8 cellular contexts compared by ENCODE assay signal in the genomic region with DNA sequence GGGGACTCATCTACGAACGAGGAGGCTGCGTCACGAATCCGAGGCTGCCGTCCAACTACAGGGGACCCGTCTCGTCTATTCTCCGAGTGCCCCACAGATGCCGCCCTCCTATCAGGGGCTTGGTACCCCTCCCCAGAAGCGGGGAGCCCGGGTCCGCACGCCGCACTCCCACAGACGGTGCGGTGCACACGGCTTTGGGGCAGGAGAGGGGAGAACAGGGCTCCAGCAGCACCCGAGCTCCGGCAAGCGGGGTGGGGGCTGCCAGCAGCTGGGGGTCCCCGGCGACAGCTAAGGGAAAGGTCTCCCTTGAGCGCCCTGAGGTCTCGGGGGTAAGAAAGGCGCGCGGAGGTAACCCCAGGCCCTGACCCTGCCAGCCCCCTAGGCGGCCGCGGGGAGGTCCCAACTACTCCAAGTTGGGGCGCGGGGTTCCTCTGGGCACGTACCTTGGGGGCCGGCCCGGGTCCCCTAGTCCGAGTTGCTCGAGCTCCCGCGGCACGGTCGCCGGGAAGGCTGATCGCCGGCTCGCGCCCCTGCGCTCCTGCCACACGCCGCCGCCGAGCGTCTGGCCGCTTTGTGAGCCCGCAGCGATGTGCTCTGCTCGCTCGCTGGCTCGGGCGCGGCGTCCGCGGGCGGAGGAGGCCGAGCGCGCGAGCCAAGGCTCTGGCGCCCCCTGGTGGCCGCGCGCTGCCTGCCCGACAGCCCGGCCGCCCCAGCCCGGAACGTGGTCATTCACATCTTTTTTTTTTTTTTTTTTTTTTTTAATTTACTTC. TPM values are rescaled to one million over a fixed set of nuclear protein-coding genes. Genes with fewer than 3 reads are reported as not detected.
A peak's percentile ranks its signal among the peaks of the same experiment; 100 is the strongest.
DNase-seq lines count a peak whose midpoint lies in the region; ATAC-seq and TF ChIP-seq lines count a peak whose summit lies in the region.

A gene (minus strand): TSS at position 591 of the 770 bp plus-strand sequence.

- H3K36me3 ChIP-seq in OCI-LY7 (ENCODE audit: insufficient read depth, low read length) = no peaks in the 10 kb centered on the region
- H3K36me3 ChIP-seq in neural cell (ENCODE audit: insufficient read depth, low read length) = no peaks in the 10 kb centered on the region
- H3K36me3 ChIP-seq in subcutaneous abdominal adipose tissue (ENCODE audit: control insufficient read depth in 5 of 5, insufficient read depth in 5 of 5, low read length in 5 of 5) = no peaks in the 10 kb centered on the region

- no peak within 1 kb of the TSS for H3K4me3 ChIP-seq in OCI-LY7 (ENCODE audit: low read depth, low read length, poor library complexity, severe bottlenecking)
- H3K4me3 ChIP-seq in fibroblast of villous mesenchyme (ENCODE audit: low read depth, low read length) = peak within 1 kb of the TSS; percentile 60
- peak within 1 kb of the TSS; percentile 91 for H3K4me3 ChIP-seq in neural cell (ENCODE audit: low read length)
- H3K4me3 ChIP-seq in subcutaneous abdominal adipose tissue (ENCODE audit: low read depth in 1 of 5, low read length in 5 of 5) = peak within 1 kb of the TSS in 4 of 5 donors; percentile 52 to 68 (median 60)

- H4K20me1 ChIP-seq in OCI-LY7 (ENCODE audit: insufficient read depth, low read length) = no peaks in the 10 kb centered on the region
- H4K20me1 ChIP-seq in neural cell (ENCODE audit: insufficient read depth) = no peaks in the 10 kb centered on the region

- POLR2A ChIA-PET in OCI-LY7 (lab: Charles Lee) = no interaction called here

- no TSS peak for BruUV-seq in OCI-LY7 (replicated peaks; lab: Mats Ljungman, UMichigan)

- H3K9me3 ChIP-seq in OCI-LY7 (ENCODE audit: low read length) (no peaks in the 10 kb centered on the region), neural cell (ENCODE audit: low read length) (no peaks in the 10 kb centered on the region), subcutaneous abdominal adipose tissue (ENCODE audit: control insufficient read depth in 5 of 5, low read length in 5 of 5) (no peaks in the 10 kb centered on the region)

- TF ChIP-seq RAD21 in neural cell (conservative IDR thresholded peaks at IDR 0.05) = peak; percentile 95

- intact Hi-C loops in OCI-LY7 (cut with micrococcal nuclease; ENCODE audit: unreplicated experiment) = no loop called here

- no peaks in the 10 kb centered on the region for H3K9me3 Mint-ChIP-seq in activated T-helper 17 cell treated with anti-CD3 and anti-CD28 coated beads, Interleukin-2, amount 50 U/mL, for 72 hours

- TF ChIP-seq EP300 in neural cell (conservative IDR thresholded peaks at IDR 0.05; ENCODE audit: poor library complexity, severe bottlenecking) = no peak

- no peaks in the 10 kb centered on the region for H3K9me2 ChIP-seq in OCI-LY7 (ENCODE audit: insufficient read depth, low read length)
- no peaks in the 10 kb centered on the region for H3K9me2 ChIP-seq in neural cell (ENCODE audit: insufficient read depth, low read length)

- CTCF ChIA-PET in OCI-LY7 (lab: Charles Lee; ENCODE audit: unreplicated experiment) = no interaction called here

- H3K4me3 Mint-ChIP-seq in activated T-helper 17 cell treated with anti-CD3 and anti-CD28 coated beads, Interleukin-2, amount 50 U/mL, for 72 hours = no peak within 1 kb of the TSS

- H3K4me1 Mint-ChIP-seq in activated T-helper 17 cell treated with anti-CD3 and anti-CD28 coated beads, Interleukin-2, amount 50 U/mL, for 72 hours = no peaks in the 10 kb centered on the region

- H3K27ac ChIP-seq in OCI-LY7 (ENCODE audit: low read depth, low read length, poor library complexity, severe bottlenecking) = no peak within 1 kb of the TSS
- H3K27ac ChIP-seq in neural cell (ENCODE audit: low read length) = no peak within 1 kb of the TSS
- no peak within 1 kb of the TSS for H3K27ac ChIP-seq in subcutaneous abdominal adipose tissue (ENCODE audit: low read depth, low read length)

- H3K4me1 ChIP-seq in OCI-LY7 (ENCODE audit: insufficient read depth, low read length, poor library complexity, severe bottlenecking) (no peaks in the 10 kb centered on the region), subcutaneous abdominal adipose tissue (ENCODE audit: control insufficient read depth in 5 of 5, insufficient read depth in 5 of 5, low read length in 5 of 5) (peaks cover 0 to 14% (median 10%) of the 10 kb centered on the region in 5 donors)

- no peak within 1 kb of the TSS for H3K4me2 ChIP-seq in OCI-LY7 (ENCODE audit: low read length)
- H3K4me2 ChIP-seq in neural cell (ENCODE audit: low read length) = peak within 1 kb of the TSS; percentile 59

- H3K79me2 ChIP-seq in OCI-LY7 (ENCODE audit: insufficient read depth, low read depth, low read length) = no peaks in the 10 kb centered on the region
- H3K79me2 ChIP-seq in neural cell (replicated peaks; ENCODE audit: insufficient read depth, low read length) = peaks cover 28% of the 10 kb centered on the region

- no peak within 1 kb of the TSS for H3K27ac Mint-ChIP-seq in activated T-helper 17 cell treated with anti-CD3 and anti-CD28 coated beads, Interleukin-2, amount 50 U/mL, for 72 hours

- H2AFZ ChIP-seq in OCI-LY7 (ENCODE audit: low read length) (no peak within 1 kb of the TSS), neural cell (ENCODE audit: low read depth, low read length) (peak within 1 kb of the TSS; percentile 56)

- ATAC-seq in GM19438 (IDR thresholded peaks at IDR 0.05; ENCODE audit: low read depth, unreplicated experiment) (peak; percentile 92), HG03521 (IDR thresholded peaks at IDR 0.05; ENCODE audit: unreplicated experiment) (peak; percentile 90)
- peak; percentile 91 for ATAC-seq in activated T-helper 17 cell treated with anti-CD3 and anti-CD28 coated beads, Interleukin-2, amount 50 U/mL, for 72 hours (replicated peaks)

- peak within 1 kb of the TSS; percentile 70 for H3K9ac ChIP-seq in neural cell (ENCODE audit: low read length)
- peak within 1 kb of the TSS in 1 of 5 donors; percentile 47 for H3K9ac ChIP-seq in subcutaneous abdominal adipose tissue (ENCODE audit: low read length in 5 of 5)

- DNase-seq in CMK (ENCODE audit: low read depth) (peak; percentile 20), OCI-LY7 (ENCODE audit: low spot score) (peak; percentile 1), fibroblast of villous mesenchyme (ENCODE audit: low read depth) (peak; percentile 67)

- TF ChIP-seq CTCF in OCI-LY7 (conservative IDR thresholded peaks at IDR 0.05; ENCODE audit: low read length) = peak; percentile 25; the same call in 1 of the 2 replicates
- TF ChIP-seq CTCF in fibroblast of villous mesenchyme (IDR thresholded peaks at IDR 0.05; ENCODE audit: insufficient read depth, low read depth, low read length) = peak; percentile 51
- TF ChIP-seq CTCF in neural cell (IDR thresholded peaks at IDR 0.05; ENCODE audit: poor library complexity, severe bottlenecking) = peak; percentile 83

- peaks cover 22% of the 10 kb centered on the region for H3K27me3 Mint-ChIP-seq in activated T-helper 17 cell treated with anti-CD3 and anti-CD28 coated beads, Interleukin-2, amount 50 U/mL, for 72 hours

- H3K27me3 ChIP-seq in neural cell (ENCODE audit: insufficient read depth, low read depth, low read length) = peaks cover 7% of the 10 kb centered on the region
- peaks cover 10 to 21% (median 12%) of the 10 kb centered on the region in 5 donors for H3K27me3 ChIP-seq in subcutaneous abdominal adipose tissue (ENCODE audit: control insufficient read depth in 5 of 5, insufficient read depth in 4 of 5, low read length in 5 of 5)

- H3K36me3 Mint-ChIP-seq in activated T-helper 17 cell treated with anti-CD3 and anti-CD28 coated beads, Interleukin-2, amount 50 U/mL, for 72 hours (ENCODE audit: low read depth) = no peaks in the 10 kb centered on the region

- no peaks in the 10 kb centered on the region for H3F3A ChIP-seq in neural cell (ENCODE audit: insufficient read depth, low read length, poor library complexity, severe bottlenecking)

TF ChIP-seq in neural cell, 6 proteins besides CTCF, POLR2A, EP300 and RAD21:
- peak; percentile 45 for TF ChIP-seq MXI1 (conservative IDR thresholded peaks at IDR 0.05; ENCODE audit: poor library complexity, severe bottlenecking)
- no peak for TF ChIP-seq EZH2 (IDR thresholded peaks at IDR 0.05; ENCODE audit: borderline replicate concordance, insufficient read depth, low read length, poor library complexity, severe bottlenecking)
- TF ChIP-seq, protein P1, sequence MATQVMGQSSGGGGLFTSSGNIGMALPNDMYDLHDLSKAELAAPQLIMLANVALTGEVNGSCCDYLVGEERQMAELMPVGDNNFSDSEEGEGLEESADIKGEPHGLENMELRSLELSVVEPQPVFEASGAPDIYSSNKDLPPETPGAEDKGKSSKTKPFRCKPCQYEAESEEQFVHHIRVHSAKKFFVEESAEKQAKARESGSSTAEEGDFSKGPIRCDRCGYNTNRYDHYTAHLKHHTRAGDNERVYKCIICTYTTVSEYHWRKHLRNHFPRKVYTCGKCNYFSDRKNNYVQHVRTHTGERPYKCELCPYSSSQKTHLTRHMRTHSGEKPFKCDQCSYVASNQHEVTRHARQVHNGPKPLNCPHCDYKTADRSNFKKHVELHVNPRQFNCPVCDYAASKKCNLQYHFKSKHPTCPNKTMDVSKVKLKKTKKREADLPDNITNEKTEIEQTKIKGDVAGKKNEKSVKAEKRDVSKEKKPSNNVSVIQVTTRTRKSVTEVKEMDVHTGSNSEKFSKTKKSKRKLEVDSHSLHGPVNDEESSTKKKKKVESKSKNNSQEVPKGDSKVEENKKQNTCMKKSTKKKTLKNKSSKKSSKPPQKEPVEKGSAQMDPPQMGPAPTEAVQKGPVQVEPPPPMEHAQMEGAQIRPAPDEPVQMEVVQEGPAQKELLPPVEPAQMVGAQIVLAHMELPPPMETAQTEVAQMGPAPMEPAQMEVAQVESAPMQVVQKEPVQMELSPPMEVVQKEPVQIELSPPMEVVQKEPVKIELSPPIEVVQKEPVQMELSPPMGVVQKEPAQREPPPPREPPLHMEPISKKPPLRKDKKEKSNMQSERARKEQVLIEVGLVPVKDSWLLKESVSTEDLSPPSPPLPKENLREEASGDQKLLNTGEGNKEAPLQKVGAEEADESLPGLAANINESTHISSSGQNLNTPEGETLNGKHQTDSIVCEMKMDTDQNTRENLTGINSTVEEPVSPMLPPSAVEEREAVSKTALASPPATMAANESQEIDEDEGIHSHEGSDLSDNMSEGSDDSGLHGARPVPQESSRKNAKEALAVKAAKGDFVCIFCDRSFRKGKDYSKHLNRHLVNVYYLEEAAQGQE (IDR thresholded peaks at IDR 0.05; ENCODE audit: borderline replicate concordance) = peak; percentile 30
- peak; percentile 96 for TF ChIP-seq SMC3 (conservative IDR thresholded peaks at IDR 0.05; ENCODE audit: poor library complexity)
- TF ChIP-seq TAF1 (IDR thresholded peaks at IDR 0.05; ENCODE audit: low read depth) = peak; percentile 28
- TF ChIP-seq POLR2AphosphoS5 (IDR thresholded peaks at IDR 0.05) = peak; percentile 61

RNA-seq across cellular contexts. Expression of the gene that starts here (rescaled TPM):
- total RNA-seq in OCI-LY7 (2014; rRNA removed; shearing (Covaris generic)) = 1.5 TPM in 1 of 2 replicates, not detected in the other
- total RNA-seq in OCI-LY7 (2022) (0.29 and 0.30 TPM in 2 replicates), fibroblast of villous mesenchyme (49.0 and 54.8 TPM in 2 replicates)
- not detected for total RNA-seq in activated T-helper 17 cell treated with anti-CD3 and anti-CD28 coated beads, Interleukin-2, amount 50 U/mL, for 72 hours
- polyA plus RNA-seq in neural cell = 30.9 and 33.6 TPM in 2 replicates
- 60.6 and 106 TPM in 2 replicates for polyA minus RNA-seq in neural cell

Comparison
In these comparisons a context has a peak if more than half of its experiments do, and no peak if none do; other contexts are left out.
1. RNA of the gene that starts here (total RNA-seq): 49.0 to 54.8 TPM in fibroblast of villous mesenchyme; 0.29 to 1.5 TPM in OCI-LY7 and not detected in activated T-helper 17 cell treated with anti-CD3 and anti-CD28 coated beads, Interleukin-2, amount 50 U/mL, for 72 hours; every median in the first group is over 10 times any median in the second.
2. Peak in ATAC-seq in activated T-helper 17 cell treated with anti-CD3 and anti-CD28 coated beads, Interleukin-2, amount 50 U/mL, for 72 hours; RNA of the gene not detected or under 1 TPM.
3. DNase-seq: peak in every context shown above with its lines; median percentile 67 in fibroblast of villous mesenchyme; 20 in CMK; 1 in OCI-LY7.
4. CTCF ChIP-seq: peak in every context shown above with its lines; median percentile 83 in neural cell; 51 in fibroblast of villous mesenchyme; 25 in OCI-LY7.
5. Peak in every context shown above with its lines, with median percentiles within 50 percentile points of each other: ATAC-seq.